In genomic region chrX:9464435-9465371, GRCh38 we compare ENCODE assay signal across 9 cellular contexts. TPM values are rescaled to one million over a fixed set of nuclear protein-coding genes. Genes with fewer than 3 reads are reported as not detected.
DNase-seq lines count a peak whose midpoint lies in the region; ATAC-seq, FAIRE-seq and TF ChIP-seq lines count a peak whose summit lies in the region.
"Had no signal": no experiment of that assay in that cellular context is flagged by ENCODE, and none has a peak within 500 bp of the region (broad histone marks: within the 10 kb centered on the region; RNA-seq: fewer than 3 reads in every experiment).

TBL1X (plus strand) TSS chrX:9465058; CDS start chrX:9653587, 188,529 bp downstream.

- peak; percentile 35 for ATAC-seq in activated CD8-positive, alpha-beta T cell treated with anti-CD3 and anti-CD28 coated beads, Interleukin-2, amount 10 ng/mL, durations not matched to agents 7 days and 5 days
- ATAC-seq in HG03378 (IDR thresholded peaks at IDR 0.05; ENCODE audit: unreplicated experiment) = no peak

- H3K23ac ChIP-seq in H1 (ENCODE audit: insufficient read length) (no peak within 1 kb of the TSS), mesendoderm (ENCODE audit: low read length) (no peak within 1 kb of the TSS)

- POLR2A ChIA-PET in activated CD8-positive, alpha-beta T cell treated with anti-CD3 and anti-CD28 coated beads, Interleukin-2, amount 10 ng/mL, durations not matched to agents 7 days and 5 days (lab: Charles Lee) = interaction anchor here (0.7 to 0.8 kb wide), 2 partner anchors 39 to 124 kb away, joined by 3 to 6 read pairs; no protein-coding TSS in a partner anchor
- POLR2A ChIA-PET in H1 (lab: Charles Lee; ENCODE audit: partially characterized antibody) = interaction anchor here (1.6 kb wide), 1 partner anchor 96 kb away, joined by 3 read pairs; no protein-coding TSS in a partner anchor

- H3K4me2 ChIP-seq in H1 (ENCODE audit: insufficient read depth in 1 of 2, low read depth in 2 of 2, low read length in 2 of 2) (peak within 1 kb of the TSS; percentile 71 to 90), mesendoderm (ENCODE audit: low read length) (peak within 1 kb of the TSS; percentile 42)

- H3K4me1 ChIP-seq in HAP-1 = peaks cover 31% of the 10 kb centered on the region
- peaks cover 0 to 10% (median 3%) of the 10 kb centered on the region in 4 experiments; a peak in 2 of 7 replicates for H3K4me1 ChIP-seq in H1 (replicated peaks in 1 of 4; ENCODE audit: control insufficient read depth in 3 of 4, insufficient read depth in 4 of 4, low read length in 3 of 4)
- H3K4me1 ChIP-seq in mesendoderm (ENCODE audit: control insufficient read depth, low read depth, low read length) = no peaks in the 10 kb centered on the region

- no peak for TF ChIP-seq RAD21 in H1 (IDR thresholded peaks at IDR 0.05 in 1 of 2, conservative IDR thresholded peaks at IDR 0.05 in 1 of 2; ENCODE audit: low read depth in 2 of 2, low read length in 2 of 2)

- H3K14ac ChIP-seq in H1 (ENCODE audit: insufficient read length) = no peak within 1 kb of the TSS

- H3K9me3 ChIP-seq in HAP-1 (no peaks in the 10 kb centered on the region), H1 (ENCODE audit: insufficient read depth in 2 of 2, low read depth in 1 of 2, low read length in 1 of 2) (no peaks in the 10 kb centered on the region)

- H3K27ac Mint-ChIP-seq in activated CD8-positive, alpha-beta T cell treated with anti-CD3 and anti-CD28 coated beads, Interleukin-2, amount 10 ng/mL, durations not matched to agents 7 days and 5 days = peak within 1 kb of the TSS; percentile 85

- H2BK120ac ChIP-seq in H1 (replicated peaks; ENCODE audit: low read depth, low read length) (no peak within 1 kb of the TSS), mesendoderm (ENCODE audit: low read depth, low read length) (peak within 1 kb of the TSS; percentile 54)

- peaks cover 9% of the 10 kb centered on the region for H3K36me3 Mint-ChIP-seq in activated CD8-positive, alpha-beta T cell treated with anti-CD3 and anti-CD28 coated beads, Interleukin-2, amount 10 ng/mL, durations not matched to agents 7 days and 5 days (ENCODE audit: low read depth)

- H3K79me2 ChIP-seq in H1 (ENCODE audit: control insufficient read depth in 1 of 2, insufficient read depth in 2 of 2, low read length in 2 of 2) (peaks cover 0 to 31% of the 10 kb centered on the region in 2 experiments; a peak in 2 of 4 replicates), mesendoderm (ENCODE audit: control insufficient read depth, insufficient read depth, low read length) (peaks cover 22% of the 10 kb centered on the region)

- H3K4ac ChIP-seq in H1 (replicated peaks; ENCODE audit: insufficient read length, low read depth, low read length) (no peak within 1 kb of the TSS), mesendoderm (ENCODE audit: low read depth, low read length) (peak within 1 kb of the TSS; percentile 85)

- H3K4me3 ChIP-seq in HAP-1 (peak within 1 kb of the TSS; percentile 82), H1 (ENCODE audit: extremely low read depth in 1 of 4, insufficient read depth in 2 of 4, low read depth in 3 of 4, low read length in 4 of 4) (peak within 1 kb of the TSS; percentile 52 to 73 (median 64)), mesendoderm (ENCODE audit: low read length) (peak within 1 kb of the TSS; percentile 33)

- no peaks in the 10 kb centered on the region for H3K9me3 Mint-ChIP-seq in activated CD8-positive, alpha-beta T cell treated with anti-CD3 and anti-CD28 coated beads, Interleukin-2, amount 10 ng/mL, durations not matched to agents 7 days and 5 days (ENCODE audit: insufficient read depth)

- H4K8ac ChIP-seq in H1 (ENCODE audit: extremely low read depth, insufficient read depth, low read length) = peak within 1 kb of the TSS; percentile 79
- H4K8ac ChIP-seq in mesendoderm (ENCODE audit: low read depth, low read length) = peak within 1 kb of the TSS; percentile 93

- H2BK15ac ChIP-seq in H1 (ENCODE audit: low read length) (no peak within 1 kb of the TSS), mesendoderm (replicated peaks; ENCODE audit: low read depth) (no peak within 1 kb of the TSS)

- H3K27ac ChIP-seq in H1 (ENCODE audit: low read depth, low read length) (no peak within 1 kb of the TSS; the same call in 1 of the 2 replicates), mesendoderm (ENCODE audit: low read depth, low read length) (peak within 1 kb of the TSS; percentile 51)

- H4K5ac ChIP-seq in H1 (ENCODE audit: insufficient read length, low read depth, low read length) (no peak within 1 kb of the TSS), mesendoderm (ENCODE audit: low read length) (no peak within 1 kb of the TSS)

- H3K18ac ChIP-seq in H1 (ENCODE audit: extremely low read depth, low read length) = peak within 1 kb of the TSS; percentile 71
- peak within 1 kb of the TSS; percentile 98 for H3K18ac ChIP-seq in mesendoderm (ENCODE audit: low read length)

- no peak for TF ChIP-seq EP300 in H1 (IDR thresholded peaks at IDR 0.05; ENCODE audit: borderline replicate concordance in 1 of 2, low read depth in 2 of 2, low read length in 2 of 2)

- DNase-seq in ELR (ENCODE audit: low read depth) (peak; percentile 60), HAP-1 (ENCODE audit: low spot score in 2 of 2) (peak; percentile 68 to 91), NCI-H2196 treated with DMSO at 0.1 percent for 48 hours (lab: John Stamatoyannopoulos, UW; ENCODE audit: unreplicated experiment) (peak; percentile 11), H1 (ENCODE audit: low read depth in 1 of 2, low spot score in 2 of 2) (peak in 1 of 2 experiments; percentile 52), mesendoderm (peak; percentile 29)
- DNase-seq in activated CD8-positive, alpha-beta T cell treated with anti-CD3 and anti-CD28 coated beads, Interleukin-2, amount 10 ng/mL, durations not matched to agents 7 days and 5 days = peak; percentile 58
- DNase-seq in stimulated activated naive CD4-positive, alpha-beta T cell (lab: John Stamatoyannopoulos, UW) = peak; percentile 6 to 57 (median 34)

- H3K79me1 ChIP-seq in H1 (ENCODE audit: low read depth, low read length) = no peaks in the 10 kb centered on the region
- peaks cover 2% of the 10 kb centered on the region for H3K79me1 ChIP-seq in mesendoderm (ENCODE audit: low read length)

- H3K36me3 ChIP-seq in HAP-1 (replicated peaks) = peaks cover 6% of the 10 kb centered on the region
- peaks cover 0 to 3% (median 0%) of the 10 kb centered on the region in 4 experiments; a peak in 1 of 8 replicates for H3K36me3 ChIP-seq in H1 (ENCODE audit: control insufficient read depth in 2 of 4, insufficient read depth in 4 of 4, low read length in 3 of 4)
- H3K36me3 ChIP-seq in mesendoderm (ENCODE audit: control insufficient read depth, insufficient read depth, low read length) = no peaks in the 10 kb centered on the region

- in situ Hi-C loops in HAP-1 (cut with MboI; ENCODE audit: low sequenced_read_pairs) = loop anchor here (5.0 kb wide), 1 partner anchor 122 kb away; no protein-coding TSS in a partner anchor

- no peak within 1 kb of the TSS for H2AK5ac ChIP-seq in H1 (ENCODE audit: low read depth, low read length)
- H2AK5ac ChIP-seq in mesendoderm (ENCODE audit: low read length) = no peak within 1 kb of the TSS

- no peak for TF ChIP-seq CTCF in H1 (IDR thresholded peaks at IDR 0.05; ENCODE audit: control extremely low read depth in 1 of 3, insufficient read depth in 1 of 3, low read depth in 1 of 3, low read length in 3 of 3)

- peak within 1 kb of the TSS; percentile 40 for H4K91ac ChIP-seq in H1 (replicated peaks; ENCODE audit: insufficient read length, low read length)

- FAIRE-seq in H1 (lab: Jason Lieb, UNC) = no peak
- FAIRE-seq: islet of Langerhans had no signal

- H2BK5ac ChIP-seq in H1 (ENCODE audit: low read depth, low read length) (no peak within 1 kb of the TSS), mesendoderm (ENCODE audit: low read length) (no peak within 1 kb of the TSS)

- H3K23me2 ChIP-seq in H1 (ENCODE audit: low read depth, low read length) = peaks cover 10% of the 10 kb centered on the region; the same call in 1 of the 2 replicates

- peaks cover 40% of the 10 kb centered on the region for H3K4me1 Mint-ChIP-seq in activated CD8-positive, alpha-beta T cell treated with anti-CD3 and anti-CD28 coated beads, Interleukin-2, amount 10 ng/mL, durations not matched to agents 7 days and 5 days (ENCODE audit: low read depth)

- H2BK12ac ChIP-seq in H1 (ENCODE audit: low read depth, low read length) = peak within 1 kb of the TSS; percentile 50; the same call in 1 of the 2 replicates

- 7% methylated on average over 4 of the region's 99 CpGs; no CpG with 5 or more reads in 1 of the 2 experiments for WGBS in H1 (ENCODE audit: extremely low coverage in 1 of 2, insufficient coverage in 1 of 2, insufficient read length in 1 of 2, insufficient replicate concordance in 2 of 2, low coverage in 1 of 2, low lambda C conversion rate in 2 of 2, missing lambda C conversion rate in 1 of 2), 2 experiments
- WGBS in mesendoderm (ENCODE audit: extremely low coverage, insufficient coverage, low lambda C conversion rate) = no CpG with 5 or more reads among the region's 99 CpGs

- H3K9ac ChIP-seq in H1 (replicated peaks in 1 of 4; ENCODE audit: extremely low read depth in 1 of 4, low read depth in 3 of 4, low read length in 3 of 4) (peak within 1 kb of the TSS; percentile 21 to 62 (median 50); a peak in 6 of 7 replicates), mesendoderm (ENCODE audit: low read length) (peak within 1 kb of the TSS; percentile 69)

- no peak for TF ChIP-seq POLR2A in H1 (IDR thresholded peaks at IDR 0.05; ENCODE audit: control extremely low read depth in 1 of 2, low read depth in 2 of 2, low read length in 2 of 2)

- H4K20me1 ChIP-seq in H1 (replicated peaks in 1 of 2; ENCODE audit: control insufficient read depth in 1 of 2, insufficient read depth in 2 of 2, low read length in 2 of 2) = peaks cover 0 to 1% of the 10 kb centered on the region in 2 experiments

- H3K4me3 Mint-ChIP-seq in activated CD8-positive, alpha-beta T cell treated with anti-CD3 and anti-CD28 coated beads, Interleukin-2, amount 10 ng/mL, durations not matched to agents 7 days and 5 days = peak within 1 kb of the TSS; percentile 72

- CTCF ChIA-PET in activated CD8-positive, alpha-beta T cell treated with anti-CD3 and anti-CD28 coated beads, Interleukin-2, amount 10 ng/mL, durations not matched to agents 7 days and 5 days (lab: Charles Lee) = no interaction called here
- CTCF ChIA-PET in H1 (lab: Charles Lee; ENCODE audit: partially characterized antibody) = interaction anchor here (0.7 kb wide), 1 partner anchor 109 kb away, joined by 3 read pairs; no protein-coding TSS in a partner anchor

- no peak within 1 kb of the TSS for H2AFZ ChIP-seq in H1 (ENCODE audit: low read length)

- H2BK20ac ChIP-seq in H1 (ENCODE audit: low read length) = no peak within 1 kb of the TSS

- no peak within 1 kb of the TSS for H3K56ac ChIP-seq in H1 (replicated peaks; ENCODE audit: insufficient read length, low read depth, low read length)
- peak within 1 kb of the TSS; percentile 75 for H3K56ac ChIP-seq in mesendoderm (ENCODE audit: low read length)

- H3K27me3 ChIP-seq in HAP-1 (ENCODE audit: low read depth) = no peaks in the 10 kb centered on the region
- H3K27me3 ChIP-seq in H1 (replicated peaks in 1 of 4; ENCODE audit: control insufficient read depth in 3 of 4, extremely low read depth in 1 of 4, insufficient read depth in 3 of 4, low read length in 3 of 4) = no peaks in the 10 kb centered on the region
- no peaks in the 10 kb centered on the region for H3K27me3 ChIP-seq in mesendoderm (ENCODE audit: insufficient read depth, low read length, poor library complexity)

- no peaks in the 10 kb centered on the region for H3K27me3 Mint-ChIP-seq in activated CD8-positive, alpha-beta T cell treated with anti-CD3 and anti-CD28 coated beads, Interleukin-2, amount 10 ng/mL, durations not matched to agents 7 days and 5 days (ENCODE audit: low read depth)

RNA-seq across cellular contexts. Expression of gene TBL1X, which starts in this region (rescaled TPM):
- 10 to 100 TPM; 20.0 to 23.0 TPM for total RNA-seq in activated CD8-positive, alpha-beta T cell treated with anti-CD3 and anti-CD28 coated beads, Interleukin-2, amount 10 ng/mL, durations not matched to agents 7 days and 5 days
- total RNA-seq in H1 (2021; fragmentation: NEBNext Ultra II Directional; extraction: Animal tissue kit (Norgen Biotek cat#: 25700)) = 25.6 TPM in 2 replicates
- 13.3 and 18.3 TPM in 2 replicates for polyA plus RNA-seq in H1 (2011; rRNA removed)
- 19.2 TPM for polyA plus RNA-seq in H1 (2011; cell fraction: cytosol; rRNA removed)
- 23.7 TPM for polyA plus RNA-seq in H1 (2011; cell fraction: nucleus; rRNA removed)
- 20.4 to 26.1 TPM (median 26.0 TPM) in 4 replicates for polyA plus RNA-seq in H1 (2012, experiment 1 of 2)
- polyA plus RNA-seq in H1 (2012, experiment 2 of 2) = 9.0 TPM
- 11.8 TPM for polyA plus RNA-seq in H1 (2013, experiment 1 of 2)
- 12.6 TPM for polyA plus RNA-seq in H1 (2013, experiment 2 of 2)
- 51.5 and 60.3 TPM in 2 replicates for polyA minus RNA-seq in H1 (2011; rRNA and poly(A)+ RNA removed)
- 21.2 TPM for polyA minus RNA-seq in H1 (2011; cell fraction: cytosol; rRNA and poly(A)+ RNA removed)
- polyA minus RNA-seq in H1 (2011; cell fraction: nucleus; rRNA and poly(A)+ RNA removed) = 45.6 TPM
- polyA plus RNA-seq in mesendoderm (2013, experiment 1 of 2) = 19.6 TPM
- 20.0 TPM for polyA plus RNA-seq in mesendoderm (2013, experiment 2 of 2)
